Comparison of ENCODE assay signal across 24 cellular contexts in genomic region chr1:46774297-46774696, GRCh38.
"Had no signal": no experiment of that assay in that cellular context is flagged by ENCODE, and none has a peak within 500 bp of the region (broad histone marks: within the 10 kb centered on the region; RNA-seq: fewer than 3 reads in every experiment).

No MANE protein-coding gene starts in this region.

- H3K4me3 ChIP-seq: stomach, suprapubic skin, testis, thoracic aorta, thyroid gland, tibial artery, tibial nerve, transverse colon, upper lobe of left lung, upper lobe of right lung, uterus, vagina had no signal

- H3K4me1 ChIP-seq: stomach, suprapubic skin, testis, tibial artery, tibial nerve, transverse colon, upper lobe of right lung, uterus, vagina had no signal

- H3K27me3 ChIP-seq: suprapubic skin, testis, thyroid gland, tibial nerve, transverse colon, upper lobe of left lung, upper lobe of right lung, uterus, vagina had no signal

- DNase-seq: stimulated activated CD4-positive, alpha-beta T cell treated with anti-CD3 and anti-CD28 coated beads, Interleukin-2, amount 100 ng/mL, for 48 hours; stimulated activated CD4-positive, alpha-beta T cell treated with anti-CD3 and anti-CD28 coated beads, Interleukin-4, amount 100 ng/mL, for 1 hour; stimulated activated CD4-positive, alpha-beta T cell treated with anti-CD3 and anti-CD28 coated beads, Interleukin-4, amount 100 ng/mL, for 24 hours; stimulated activated CD4-positive, alpha-beta T cell treated with anti-CD3 and anti-CD28 coated beads, Interleukin-4, amount 100 ng/mL, for 4 hours; stimulated activated CD8-positive, alpha-beta memory T cell treated with anti-CD3 and anti-CD28 coated beads, Interleukin-4, amount 100 ng/mL, for 48 hours; stimulated activated naive B cell treated with anti-CD40 and anti-IgM and Interleukin-4, amounts not matched to agents 10 μg/mL and 1 μg/mL and 100 μg/mL, for 72 hours; stimulated activated naive CD4-positive, alpha-beta T cell; stimulated activated naive CD4-positive, alpha-beta T cell treated with Interleukin-2 at 50 U/mL for 16 hours; stimulated activated naive CD8-positive, alpha-beta T cell treated with anti-CD3 and anti-CD28 coated beads, Interleukin-15, amount 100 ng/mL, for 72 hours; stimulated activated naive CD8-positive, alpha-beta T cell treated with anti-CD3 and anti-CD28 coated beads, Interleukin-15, Interleukin-2, amounts not matched to agents 100 U/mL and 50 U/mL, for 24 hours; stomach; substantia nigra; testis; thyroid gland; tibial artery; transverse colon; trophoblast cell; upper lobe of right lung; uterus had no signal

- H3K36me3 ChIP-seq: stomach, thoracic aorta, thyroid gland, tibial artery, tibial nerve, transverse colon, upper lobe of left lung, upper lobe of right lung, uterus, vagina had no signal

- H3K27ac ChIP-seq: stomach, suprapubic skin, testis, thoracic aorta, thyroid gland, tibial artery, tibial nerve, transverse colon, upper lobe of left lung, upper lobe of right lung, uterus, vagina had no signal

- H3K9me3 ChIP-seq: testis, thyroid gland, uterus, vagina had no signal
